9 cellular contexts compared by ENCODE assay signal in the genomic region with DNA sequence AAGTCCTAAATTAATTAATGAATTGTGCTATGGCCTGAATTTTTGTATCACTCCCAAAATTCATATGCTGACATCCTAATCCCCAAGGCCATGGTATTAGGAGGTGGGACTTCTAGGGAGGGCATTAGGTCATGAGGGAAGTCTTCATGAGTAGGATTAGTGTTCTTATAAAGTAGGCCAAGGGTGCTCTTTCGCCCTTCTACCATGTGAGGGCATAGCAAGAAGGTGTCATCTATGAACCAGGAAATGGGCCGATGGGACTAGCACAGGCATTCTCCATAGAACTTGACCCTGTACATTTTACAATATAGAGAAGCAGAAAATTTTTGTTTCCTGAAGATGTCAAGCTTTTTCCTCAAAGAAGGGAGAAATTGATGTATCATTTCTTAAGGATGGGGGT. TPM values are rescaled to one million over a fixed set of nuclear protein-coding genes. Genes with fewer than 3 reads are reported as not detected.
DNase-seq lines count a peak whose midpoint lies in the region; TF ChIP-seq lines count a peak whose summit lies in the region.
"Had no signal": no experiment of that assay in that cellular context is flagged by ENCODE, and none has a peak within 500 bp of the region (broad histone marks: within the 10 kb centered on the region; RNA-seq: fewer than 3 reads in every experiment).

No MANE protein-coding gene starts in this region.

- DNase-seq in NCI-H2029 (lab: John Stamatoyannopoulos, UW): peak; percentile 5
- no peak for DNase-seq in NCI-H2029 treated with DMSO at 0.1 percent for 48 hours (lab: John Stamatoyannopoulos, UW)
- DNase-seq in HL-60 (ENCODE audit: low read depth in 1 of 2, low spot score in 1 of 2): peak in 1 of 2 experiments; percentile 8
- peak; percentile 6 for DNase-seq in RPMI8226
- peak; percentile 21 to 69 for DNase-seq in trophoblast cell
- no peak for DNase-seq in activated gamma-delta T cell treated with Interleukin-2 at 50 U/mL for 16 hours
- DNase-seq in medulla oblongata (ENCODE audit: extremely low spot score): no peak
- no peak for DNase-seq in AG20443 (ENCODE audit: low spot score)
- DNase-seq: activated CD4-positive, alpha-beta T cell treated with anti-CD3 and anti-CD28 coated beads for 48 hours had no signal

- H4K91ac ChIP-seq in trophoblast cell (ENCODE audit: low read depth, low read length): no peak overlapping the region

- no peak overlapping the region for H3K4ac ChIP-seq in trophoblast cell (ENCODE audit: low read depth, low read length)

- H3K79me2 ChIP-seq in trophoblast cell (ENCODE audit: control insufficient read depth, insufficient read depth, low read length, poor library complexity): no peaks in the 10 kb centered on the region

- no peak overlapping the region for H4K12ac ChIP-seq in trophoblast cell (ENCODE audit: low read depth, low read length)

- H3K18ac ChIP-seq in trophoblast cell (ENCODE audit: low read length): no peak overlapping the region

- H4K8ac ChIP-seq in trophoblast cell (ENCODE audit: low read depth, low read length): no peak overlapping the region

- WGBS in trophoblast cell (ENCODE audit: extremely low coverage, insufficient coverage, insufficient read length): no CpG with 5 or more reads among the region's 2 CpGs

- no peak overlapping the region for H2BK5ac ChIP-seq in trophoblast cell (ENCODE audit: low read depth, low read length, poor library complexity)

- H2AFZ ChIP-seq in trophoblast cell (ENCODE audit: insufficient read depth, low read length, poor library complexity): no peak overlapping the region

- H2AK5ac ChIP-seq in trophoblast cell (ENCODE audit: low read length): no peak overlapping the region

- H3K79me1 ChIP-seq in trophoblast cell (ENCODE audit: low read length): no peaks in the 10 kb centered on the region

- H3K4me3 ChIP-seq in HL-60 (replicated peaks; ENCODE audit: insufficient read depth, low read length) (no peak overlapping the region), trophoblast cell (ENCODE audit: low read depth, low read length) (no peak overlapping the region)

- no peak overlapping the region for H2BK120ac ChIP-seq in trophoblast cell (ENCODE audit: insufficient read depth, low read length, poor library complexity)

- H3K36me3 ChIP-seq in trophoblast cell (ENCODE audit: control insufficient read depth in 1 of 2, insufficient read depth in 2 of 2, low read length in 2 of 2): no peaks in the 10 kb centered on the region

- no peak overlapping the region for H3K14ac ChIP-seq in trophoblast cell (ENCODE audit: low read length)

- no peaks in the 10 kb centered on the region for H3K27me3 ChIP-seq in HL-60 (ENCODE audit: insufficient read depth, poor library complexity, severe bottlenecking)
- no peaks in the 10 kb centered on the region for H3K27me3 ChIP-seq in trophoblast cell (ENCODE audit: insufficient read depth, low read length)

- H3K4me1 ChIP-seq in trophoblast cell (ENCODE audit: control insufficient read depth in 1 of 2, insufficient read depth in 2 of 2, low read length in 2 of 2): no peaks in the 10 kb centered on the region

- no peak overlapping the region for H2BK12ac ChIP-seq in trophoblast cell (ENCODE audit: low read length)

- no peak overlapping the region for H3K27ac ChIP-seq in HL-60 (replicated peaks)
- H3K27ac ChIP-seq in trophoblast cell (ENCODE audit: low read depth, low read length): no peak overlapping the region

- no peaks in the 10 kb centered on the region for H3K9me3 ChIP-seq in trophoblast cell (ENCODE audit: insufficient read depth, low read depth, low read length)

- no peak overlapping the region for H3K9ac ChIP-seq in trophoblast cell (ENCODE audit: low read length)

- peak; percentile 36 for TF ChIP-seq CTCF in HL-60 (IDR thresholded peaks at IDR 0.05; ENCODE audit: insufficient read depth, low read length)

- H3K23ac ChIP-seq in trophoblast cell (ENCODE audit: low read length): no peak overlapping the region

- no peak overlapping the region for H3K4me2 ChIP-seq in trophoblast cell (ENCODE audit: low read length)

RNA-seq across cellular contexts. Expression of gene SYT10, which starts 12.5 kb away (rescaled TPM):
- 1.3 and 1.4 TPM in 2 replicates for polyA plus RNA-seq in trophoblast cell (2013)

Comparison
In these comparisons a context has a peak if more than half of its experiments do, and no peak if none do; other contexts are left out.
1. DNase-seq: peak in NCI-H2029 (single experiment), RPMI8226 (single experiment) and trophoblast cell (2 of 2); none in NCI-H2029 treated with DMSO at 0.1 percent for 48 hours (single experiment), activated gamma-delta T cell treated with Interleukin-2 at 50 U/mL for 16 hours (single experiment), medulla oblongata (single experiment) and AG20443 (single experiment).